Comparison of ENCODE assay signal across 13 cellular contexts in the genomic region with DNA sequence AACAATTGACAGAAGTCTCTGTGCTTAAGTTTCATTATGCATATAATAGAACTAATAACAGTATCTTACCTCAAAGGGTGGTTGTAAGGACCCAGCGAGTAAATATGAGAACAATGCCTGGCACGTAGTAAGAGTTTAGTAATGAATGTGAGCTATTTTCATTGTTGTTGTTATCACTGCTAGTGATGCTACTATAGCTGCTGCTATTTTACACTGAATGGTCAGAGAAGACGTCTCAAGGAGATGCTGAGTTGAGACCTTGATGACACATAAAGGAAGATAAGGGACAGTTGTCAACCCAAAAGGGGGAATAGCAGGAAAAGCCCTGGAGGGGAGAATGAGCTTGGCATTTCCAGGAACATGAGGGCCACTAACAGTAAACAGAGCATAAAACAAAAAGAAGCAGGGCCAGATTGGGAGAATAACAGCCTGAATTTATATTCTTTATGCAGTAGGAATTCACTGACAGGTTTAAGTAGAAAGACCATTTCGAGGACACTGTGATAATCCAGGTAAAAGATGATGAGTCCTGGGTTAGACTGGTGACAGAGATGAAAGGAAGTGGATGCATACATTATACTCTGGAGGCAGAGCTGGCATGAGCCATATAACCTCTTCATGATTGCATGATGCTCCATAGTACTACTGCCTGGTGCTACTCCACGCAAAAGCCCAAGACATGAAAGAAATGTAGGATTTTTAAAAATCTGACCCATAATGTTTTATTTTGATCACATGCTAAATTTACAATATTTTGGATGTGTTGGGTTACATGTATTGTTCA. TPM values are rescaled to one million over a fixed set of nuclear protein-coding genes. Genes with fewer than 3 reads are reported as not detected.
A peak's percentile ranks its signal among the peaks of the same experiment; 100 is the strongest.
DNase-seq lines count a peak whose midpoint lies in the region; ATAC-seq lines count a peak whose summit lies in the region.
"Had no signal": no experiment of that assay in that cellular context is flagged by ENCODE, and none has a peak within 500 bp of the region (broad histone marks: within the 10 kb centered on the region; RNA-seq: fewer than 3 reads in every experiment).

No MANE protein-coding gene starts in this region.

- peak overlapping the region; percentile 30 for H3K27ac Mint-ChIP-seq in activated CD4-positive, alpha-beta memory T cell treated with anti-CD3 and anti-CD28 coated beads for 36 hours
- H3K27ac Mint-ChIP-seq in activated T-helper 1 cell treated with anti-CD3 and anti-CD28 coated beads, Interleukin-12 subunit alpha, Interleukin-12 subunit beta, Interleukin-2, Interleukin-4 antibody, amounts not matched to agents 30 ng/mL and 10 ng/mL and 1 ng/mL, durations not matched to agents 14 hours and 24 hours and 36 hours: no peak overlapping the region
- H3K27ac Mint-ChIP-seq: activated CD4-positive, alpha-beta T cell treated with anti-CD3 and anti-CD28 coated beads, Interleukin-2, amount 10 ng/mL, durations not matched to agents 7 days and 5 days had no signal

- peaks cover 5% of the 10 kb centered on the region for H3K36me3 Mint-ChIP-seq in activated CD4-positive, alpha-beta memory T cell treated with anti-CD3 and anti-CD28 coated beads for 36 hours
- peaks cover 9% of the 10 kb centered on the region for H3K36me3 Mint-ChIP-seq in activated T-helper 1 cell treated with anti-CD3 and anti-CD28 coated beads, Interleukin-12 subunit alpha, Interleukin-12 subunit beta, Interleukin-2, Interleukin-4 antibody, amounts not matched to agents 30 ng/mL and 10 ng/mL and 1 ng/mL, durations not matched to agents 14 hours and 24 hours and 36 hours (ENCODE audit: low read depth)

- no peaks in the 10 kb centered on the region for H3K27me3 Mint-ChIP-seq in activated CD4-positive, alpha-beta memory T cell treated with anti-CD3 and anti-CD28 coated beads for 36 hours
- no peaks in the 10 kb centered on the region for H3K27me3 Mint-ChIP-seq in activated T-helper 1 cell treated with anti-CD3 and anti-CD28 coated beads, Interleukin-12 subunit alpha, Interleukin-12 subunit beta, Interleukin-2, Interleukin-4 antibody, amounts not matched to agents 30 ng/mL and 10 ng/mL and 1 ng/mL, durations not matched to agents 14 hours and 24 hours and 36 hours (ENCODE audit: insufficient read depth)
- H3K27me3 Mint-ChIP-seq: activated CD4-positive, alpha-beta T cell treated with anti-CD3 and anti-CD28 coated beads, Interleukin-2, amount 10 ng/mL, durations not matched to agents 7 days and 5 days had no signal

- CTCF ChIA-PET in activated CD4-positive, alpha-beta memory T cell treated with anti-CD3 and anti-CD28 coated beads for 36 hours (lab: Charles Lee): interaction anchor here (0.9 to 2.7 kb wide), 3 partner anchors 23 to 114 kb away, joined by 3 to 6 read pairs (median 6); a partner anchor contains a TSS

- H3K4me1 Mint-ChIP-seq in activated CD4-positive, alpha-beta memory T cell treated with anti-CD3 and anti-CD28 coated beads for 36 hours (ENCODE audit: low read depth): peaks cover 56% of the 10 kb centered on the region
- H3K4me1 Mint-ChIP-seq in activated T-helper 1 cell treated with anti-CD3 and anti-CD28 coated beads, Interleukin-12 subunit alpha, Interleukin-12 subunit beta, Interleukin-2, Interleukin-4 antibody, amounts not matched to agents 30 ng/mL and 10 ng/mL and 1 ng/mL, durations not matched to agents 14 hours and 24 hours and 36 hours (ENCODE audit: low read depth): peaks cover 29% of the 10 kb centered on the region

- no peaks in the 10 kb centered on the region for H3K9me3 Mint-ChIP-seq in activated CD4-positive, alpha-beta memory T cell treated with anti-CD3 and anti-CD28 coated beads for 36 hours
- no peaks in the 10 kb centered on the region for H3K9me3 Mint-ChIP-seq in activated T-helper 1 cell treated with anti-CD3 and anti-CD28 coated beads, Interleukin-12 subunit alpha, Interleukin-12 subunit beta, Interleukin-2, Interleukin-4 antibody, amounts not matched to agents 30 ng/mL and 10 ng/mL and 1 ng/mL, durations not matched to agents 14 hours and 24 hours and 36 hours

- ATAC-seq in GM19043 (IDR thresholded peaks at IDR 0.05; ENCODE audit: low read depth, unreplicated experiment) (peak; percentile 56), HG02885 (IDR thresholded peaks at IDR 0.05; ENCODE audit: poor library complexity, unreplicated experiment) (peak; percentile 83)

- POLR2A ChIA-PET in activated CD4-positive, alpha-beta memory T cell treated with anti-CD3 and anti-CD28 coated beads for 36 hours (lab: Charles Lee): interaction anchor here (1.0 kb wide), 1 partner anchor 25 kb away, joined by 3 read pairs; no protein-coding TSS in a partner anchor

- no peak overlapping the region for H3K4me3 Mint-ChIP-seq in activated CD4-positive, alpha-beta memory T cell treated with anti-CD3 and anti-CD28 coated beads for 36 hours
- H3K4me3 Mint-ChIP-seq in activated T-helper 1 cell treated with anti-CD3 and anti-CD28 coated beads, Interleukin-12 subunit alpha, Interleukin-12 subunit beta, Interleukin-2, Interleukin-4 antibody, amounts not matched to agents 30 ng/mL and 10 ng/mL and 1 ng/mL, durations not matched to agents 14 hours and 24 hours and 36 hours: no peak overlapping the region
- H3K4me3 Mint-ChIP-seq: activated CD4-positive, alpha-beta T cell treated with anti-CD3 and anti-CD28 coated beads, Interleukin-2, amount 10 ng/mL, durations not matched to agents 7 days and 5 days had no signal

- intact Hi-C loops in activated CD4-positive, alpha-beta memory T cell treated with anti-CD3 and anti-CD28 coated beads for 36 hours (cut with micrococcal nuclease): loop anchor here (2.0 kb wide), 1 partner anchor 25 kb away; no protein-coding TSS in a partner anchor
- intact Hi-C loops in activated T-helper 1 cell treated with anti-CD3 and anti-CD28 coated beads, Interleukin-12 subunit alpha, Interleukin-12 subunit beta, Interleukin-2, Interleukin-4 antibody, amounts not matched to agents 30 ng/mL and 10 ng/mL and 1 ng/mL, durations not matched to agents 14 hours and 24 hours and 36 hours (cut with micrococcal nuclease): no loop called here

- peak overlapping the region; percentile 50; the same call in 1 of the 2 replicates for H3K4me3 ChIP-seq in GM08714 (ENCODE audit: low read length)
- H3K4me3 ChIP-seq: MG63, tibial artery had no signal

- no peak for DNase-seq in activated CD4-positive, alpha-beta memory T cell treated with anti-CD3 and anti-CD28 coated beads for 36 hours
- DNase-seq in HUDEP-2 (lab: John Stamatoyannopoulos, UW; ENCODE audit: unreplicated experiment in 76 of 76): no peak
- no peak for DNase-seq in OCI-M1 (lab: John Stamatoyannopoulos, UW)
- no peak for DNase-seq in activated T-helper 1 cell treated with anti-CD3 and anti-CD28 coated beads, Interleukin-12 subunit alpha, Interleukin-12 subunit beta, Interleukin-2, Interleukin-4 antibody, amounts not matched to agents 30 ng/mL and 10 ng/mL and 1 ng/mL, durations not matched to agents 14 hours and 24 hours and 36 hours (ENCODE audit: low spot score)
- DNase-seq in NCI-H2196 treated with DMSO at 0.1 percent for 48 hours (lab: John Stamatoyannopoulos, UW; ENCODE audit: unreplicated experiment): no peak
- DNase-seq: activated CD4-positive, alpha-beta T cell treated with anti-CD3 and anti-CD28 coated beads, Interleukin-2, amount 10 ng/mL, durations not matched to agents 7 days and 5 days; Caco-2; foreskin melanocyte; MG63; tibial artery had no signal

RNA-seq across cellular contexts. Expression of a gene that starts 23.1 kb away (rescaled TPM):
- total RNA-seq in activated CD4-positive, alpha-beta memory T cell treated with anti-CD3 and anti-CD28 coated beads for 36 hours: 10 to 100 TPM; 23.9 to 24.0 TPM
- 18.2 and 25.8 TPM in 2 replicates for total RNA-seq in activated T-helper 1 cell treated with anti-CD3 and anti-CD28 coated beads, Interleukin-12 subunit alpha, Interleukin-12 subunit beta, Interleukin-2, Interleukin-4 antibody, amounts not matched to agents 30 ng/mL and 10 ng/mL and 1 ng/mL, durations not matched to agents 14 hours and 24 hours and 36 hours
